2 cellular contexts compared by ENCODE assay signal in the genomic region with DNA sequence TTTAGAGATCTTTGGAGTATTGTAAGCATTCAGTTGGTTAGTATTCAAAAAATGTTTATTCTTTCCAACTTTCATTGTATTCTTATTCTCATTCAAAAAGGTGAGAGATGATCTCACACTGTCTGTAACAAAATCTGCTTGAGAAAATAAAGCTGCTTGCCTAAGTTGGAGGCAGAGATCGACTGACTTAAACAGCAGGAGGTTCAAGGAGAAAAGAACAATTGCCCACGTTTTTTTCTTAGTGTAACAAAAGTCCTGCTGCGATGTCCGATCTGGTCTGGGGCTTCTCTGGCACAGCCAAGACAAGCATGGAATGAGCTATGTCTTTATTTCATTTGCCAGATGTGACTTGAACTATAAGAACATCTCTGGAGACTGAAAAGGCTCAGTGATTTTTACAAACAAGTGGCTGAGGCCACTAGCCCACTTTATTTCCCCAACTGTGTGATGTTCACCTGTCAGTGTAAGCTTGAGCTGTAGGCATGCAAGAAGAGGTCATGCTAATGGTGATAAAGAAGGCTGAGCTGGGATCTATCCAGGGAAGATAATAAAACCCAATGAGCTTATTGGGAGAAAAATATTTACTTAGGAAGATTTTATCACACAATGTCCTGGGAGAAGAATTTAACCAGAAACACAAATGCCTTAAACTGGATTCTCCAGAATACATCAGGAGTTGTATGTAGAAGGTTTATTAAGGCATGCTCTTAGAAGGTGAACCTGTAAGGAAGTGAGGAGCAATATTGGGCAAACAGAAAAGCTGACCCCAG.
TF ChIP-seq lines count a peak whose summit lies in the region.

No MANE protein-coding gene starts in this region.

TF ChIP-seq in A549, 52 proteins besides CTCF, POLR2A, EP300 and RAD21:
- TF ChIP-seq, protein P1, sequence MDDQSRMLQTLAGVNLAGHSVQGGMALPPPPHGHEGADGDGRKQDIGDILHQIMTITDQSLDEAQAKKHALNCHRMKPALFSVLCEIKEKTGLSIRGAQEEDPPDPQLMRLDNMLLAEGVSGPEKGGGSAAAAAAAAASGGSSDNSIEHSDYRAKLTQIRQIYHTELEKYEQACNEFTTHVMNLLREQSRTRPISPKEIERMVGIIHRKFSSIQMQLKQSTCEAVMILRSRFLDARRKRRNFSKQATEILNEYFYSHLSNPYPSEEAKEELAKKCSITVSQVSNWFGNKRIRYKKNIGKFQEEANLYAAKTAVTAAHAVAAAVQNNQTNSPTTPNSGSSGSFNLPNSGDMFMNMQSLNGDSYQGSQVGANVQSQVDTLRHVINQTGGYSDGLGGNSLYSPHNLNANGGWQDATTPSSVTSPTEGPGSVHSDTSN (IDR thresholded peaks at IDR 0.05) = no peak
- no peak for TF ChIP-seq KDM1A (IDR thresholded peaks at IDR 0.05; ENCODE audit: low read depth)
- TF ChIP-seq, protein P2, sequence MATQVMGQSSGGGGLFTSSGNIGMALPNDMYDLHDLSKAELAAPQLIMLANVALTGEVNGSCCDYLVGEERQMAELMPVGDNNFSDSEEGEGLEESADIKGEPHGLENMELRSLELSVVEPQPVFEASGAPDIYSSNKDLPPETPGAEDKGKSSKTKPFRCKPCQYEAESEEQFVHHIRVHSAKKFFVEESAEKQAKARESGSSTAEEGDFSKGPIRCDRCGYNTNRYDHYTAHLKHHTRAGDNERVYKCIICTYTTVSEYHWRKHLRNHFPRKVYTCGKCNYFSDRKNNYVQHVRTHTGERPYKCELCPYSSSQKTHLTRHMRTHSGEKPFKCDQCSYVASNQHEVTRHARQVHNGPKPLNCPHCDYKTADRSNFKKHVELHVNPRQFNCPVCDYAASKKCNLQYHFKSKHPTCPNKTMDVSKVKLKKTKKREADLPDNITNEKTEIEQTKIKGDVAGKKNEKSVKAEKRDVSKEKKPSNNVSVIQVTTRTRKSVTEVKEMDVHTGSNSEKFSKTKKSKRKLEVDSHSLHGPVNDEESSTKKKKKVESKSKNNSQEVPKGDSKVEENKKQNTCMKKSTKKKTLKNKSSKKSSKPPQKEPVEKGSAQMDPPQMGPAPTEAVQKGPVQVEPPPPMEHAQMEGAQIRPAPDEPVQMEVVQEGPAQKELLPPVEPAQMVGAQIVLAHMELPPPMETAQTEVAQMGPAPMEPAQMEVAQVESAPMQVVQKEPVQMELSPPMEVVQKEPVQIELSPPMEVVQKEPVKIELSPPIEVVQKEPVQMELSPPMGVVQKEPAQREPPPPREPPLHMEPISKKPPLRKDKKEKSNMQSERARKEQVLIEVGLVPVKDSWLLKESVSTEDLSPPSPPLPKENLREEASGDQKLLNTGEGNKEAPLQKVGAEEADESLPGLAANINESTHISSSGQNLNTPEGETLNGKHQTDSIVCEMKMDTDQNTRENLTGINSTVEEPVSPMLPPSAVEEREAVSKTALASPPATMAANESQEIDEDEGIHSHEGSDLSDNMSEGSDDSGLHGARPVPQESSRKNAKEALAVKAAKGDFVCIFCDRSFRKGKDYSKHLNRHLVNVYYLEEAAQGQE (IDR thresholded peaks at IDR 0.05) = no peak
- TF ChIP-seq HOXA7 (CRISPR knock-in tag; IDR thresholded peaks at IDR 0.05) = no peak
- TF ChIP-seq, protein P3, sequence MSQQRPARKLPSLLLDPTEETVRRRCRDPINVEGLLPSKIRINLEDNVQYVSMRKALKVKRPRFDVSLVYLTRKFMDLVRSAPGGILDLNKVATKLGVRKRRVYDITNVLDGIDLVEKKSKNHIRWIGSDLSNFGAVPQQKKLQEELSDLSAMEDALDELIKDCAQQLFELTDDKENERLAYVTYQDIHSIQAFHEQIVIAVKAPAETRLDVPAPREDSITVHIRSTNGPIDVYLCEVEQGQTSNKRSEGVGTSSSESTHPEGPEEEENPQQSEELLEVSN (IDR thresholded peaks at IDR 0.05; ENCODE audit: borderline replicate concordance, low read depth) = no peak
- no peak for TF ChIP-seq SREBF2 (IDR thresholded peaks at IDR 0.05)
- no peak for TF ChIP-seq EHF (CRISPR knock-in tag; IDR thresholded peaks at IDR 0.05)
- TF ChIP-seq CBX2 (IDR thresholded peaks at IDR 0.05; ENCODE audit: borderline replicate concordance, low read depth) = no peak
- TF ChIP-seq HMGXB4 (CRISPR knock-in tag; IDR thresholded peaks at IDR 0.05; ENCODE audit: borderline replicate concordance) = no peak
TF ChIP-seq in A549: peak in this region for 0.

TF ChIP-seq in H1, 55 proteins besides CTCF, POLR2A, EP300 and RAD21:
- TF ChIP-seq KDM1A (IDR thresholded peaks at IDR 0.05; ENCODE audit: borderline replicate concordance, low read length) (no peak), ATF3 (IDR thresholded peaks at IDR 0.05; ENCODE audit: insufficient read depth, low read depth, low read length) (no peak), CREB1 (IDR thresholded peaks at IDR 0.05) (no peak), BCL11A (IDR thresholded peaks at IDR 0.05; ENCODE audit: low read depth in 2 of 2, low read length in 2 of 2) (no peak), YY1 (IDR thresholded peaks at IDR 0.05; ENCODE audit: low read depth, low read length) (no peak), TEAD4 (IDR thresholded peaks at IDR 0.05; ENCODE audit: low read depth, low read length) (no peak), HDAC6 (IDR thresholded peaks at IDR 0.05; ENCODE audit: low read depth, low read length) (no peak), SIN3A (conservative IDR thresholded peaks at IDR 0.05 in 1 of 2, IDR thresholded peaks at IDR 0.05 in 1 of 2; ENCODE audit: low read depth in 1 of 2, low read length in 2 of 2) (no peak)
- TF ChIP-seq, protein P3 (IDR thresholded peaks at IDR 0.05) = no peak
